In the genomic region with DNA sequence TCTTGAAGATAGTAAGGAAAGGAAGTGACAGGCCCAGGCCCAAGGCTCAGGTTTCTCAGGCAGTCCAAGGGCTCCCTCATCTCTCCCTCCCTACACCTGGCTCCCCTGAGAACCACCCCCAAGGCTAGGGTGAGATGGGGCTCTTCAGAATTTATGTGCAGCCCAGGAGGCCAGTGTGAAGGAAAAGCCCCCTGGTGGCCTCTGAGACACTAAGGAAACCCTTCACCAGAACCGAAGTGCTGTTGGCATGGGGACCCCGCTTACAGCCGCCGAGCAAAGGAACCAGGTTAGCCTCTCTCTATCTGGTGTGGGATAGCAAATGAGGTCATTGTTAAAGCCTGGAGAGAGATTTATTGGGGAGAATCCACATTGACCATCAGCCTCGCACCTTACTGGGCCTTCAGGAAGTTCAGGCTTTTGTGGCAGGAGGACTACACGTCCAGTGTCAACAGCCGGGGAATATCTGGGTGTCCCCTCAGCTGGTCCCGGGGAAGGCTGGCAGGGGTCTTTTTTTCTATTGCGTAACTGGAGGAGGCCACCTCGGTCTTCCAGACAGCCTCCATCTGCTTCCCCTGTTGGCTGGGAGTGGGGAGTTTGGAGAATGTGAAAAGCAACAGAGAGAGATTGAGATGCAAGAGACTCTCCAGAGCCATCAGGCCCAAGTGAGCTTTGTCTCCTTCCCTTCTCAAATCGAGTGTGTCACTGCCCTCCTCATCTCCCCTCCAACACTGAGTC, we compare ENCODE assay signal across 1 cellular context.
TF ChIP-seq lines count a peak whose summit lies in the region.

No MANE protein-coding gene starts in this region.

TF ChIP-seq in HepG2, 621 proteins besides CTCF, POLR2A, EP300 and RAD21:
- TF ChIP-seq, protein P1, sequence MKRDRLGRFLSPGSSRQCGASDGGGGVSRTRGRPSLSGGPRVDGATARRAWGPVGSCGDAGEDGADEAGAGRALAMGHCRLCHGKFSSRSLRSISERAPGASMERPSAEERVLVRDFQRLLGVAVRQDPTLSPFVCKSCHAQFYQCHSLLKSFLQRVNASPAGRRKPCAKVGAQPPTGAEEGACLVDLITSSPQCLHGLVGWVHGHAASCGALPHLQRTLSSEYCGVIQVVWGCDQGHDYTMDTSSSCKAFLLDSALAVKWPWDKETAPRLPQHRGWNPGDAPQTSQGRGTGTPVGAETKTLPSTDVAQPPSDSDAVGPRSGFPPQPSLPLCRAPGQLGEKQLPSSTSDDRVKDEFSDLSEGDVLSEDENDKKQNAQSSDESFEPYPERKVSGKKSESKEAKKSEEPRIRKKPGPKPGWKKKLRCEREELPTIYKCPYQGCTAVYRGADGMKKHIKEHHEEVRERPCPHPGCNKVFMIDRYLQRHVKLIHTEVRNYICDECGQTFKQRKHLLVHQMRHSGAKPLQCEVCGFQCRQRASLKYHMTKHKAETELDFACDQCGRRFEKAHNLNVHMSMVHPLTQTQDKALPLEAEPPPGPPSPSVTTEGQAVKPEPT (CRISPR knock-in tag; IDR thresholded peaks at IDR 0.05; ENCODE audit: low read depth): no peak
- peak; percentile 34 for TF ChIP-seq CEBPB (IDR thresholded peaks at IDR 0.05; ENCODE audit: borderline replicate concordance, low read depth, low read length)
